In the genomic region with DNA sequence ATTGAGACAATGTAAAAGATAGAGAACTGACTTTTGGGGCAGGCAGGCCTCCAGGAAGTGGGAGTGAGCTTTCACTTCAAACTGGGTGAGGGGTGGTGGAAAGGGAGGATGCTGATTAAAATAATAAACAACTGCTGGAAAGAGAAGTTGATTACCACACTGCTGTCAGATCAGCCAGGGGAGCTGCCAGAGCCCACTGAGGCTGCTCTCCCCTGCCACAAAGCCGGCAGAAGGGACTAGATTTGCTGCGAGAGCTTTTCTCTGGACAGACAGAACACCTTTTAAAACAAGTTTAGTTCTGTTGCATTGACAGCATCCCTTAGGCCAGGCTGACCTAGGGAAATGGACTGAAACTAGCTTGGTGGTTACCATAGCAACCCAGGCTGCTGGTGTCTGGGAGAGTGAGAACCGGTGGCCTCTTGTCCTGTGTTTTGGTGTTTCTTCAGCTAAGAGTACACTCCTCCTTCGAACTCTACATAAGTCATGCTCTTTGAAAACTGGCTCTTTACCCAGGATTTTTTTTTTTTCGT, we compare ENCODE assay signal across 8 cellular contexts.
DNase-seq lines count a peak whose midpoint lies in the region; ATAC-seq and TF ChIP-seq lines count a peak whose summit lies in the region.

No MANE protein-coding gene starts in this region.

- no peaks in the 10 kb centered on the region for H3K9me3 Mint-ChIP-seq in Caco-2 (ENCODE audit: unreplicated experiment)
- H3K9me3 Mint-ChIP-seq in activated T-helper 1 cell treated with anti-CD3 and anti-CD28 coated beads, Interleukin-12 subunit alpha, Interleukin-12 subunit beta, Interleukin-2, Interleukin-4 antibody, amounts not matched to agents 30 ng/mL and 10 ng/mL and 1 ng/mL, durations not matched to agents 14 hours and 24 hours and 36 hours = no peaks in the 10 kb centered on the region

- peaks cover 41% of the 10 kb centered on the region for H3K4me1 Mint-ChIP-seq in Caco-2 (ENCODE audit: low read depth, unreplicated experiment)
- peaks cover 37% of the 10 kb centered on the region for H3K4me1 Mint-ChIP-seq in activated T-helper 1 cell treated with anti-CD3 and anti-CD28 coated beads, Interleukin-12 subunit alpha, Interleukin-12 subunit beta, Interleukin-2, Interleukin-4 antibody, amounts not matched to agents 30 ng/mL and 10 ng/mL and 1 ng/mL, durations not matched to agents 14 hours and 24 hours and 36 hours (ENCODE audit: low read depth)

- H3K9ac ChIP-seq in subcutaneous abdominal adipose tissue (ENCODE audit: low read length in 5 of 5) = no peak overlapping the region

- peaks cover 26% of the 10 kb centered on the region for H3K36me3 Mint-ChIP-seq in Caco-2 (ENCODE audit: insufficient read depth, unreplicated experiment)
- no peaks in the 10 kb centered on the region for H3K36me3 Mint-ChIP-seq in activated T-helper 1 cell treated with anti-CD3 and anti-CD28 coated beads, Interleukin-12 subunit alpha, Interleukin-12 subunit beta, Interleukin-2, Interleukin-4 antibody, amounts not matched to agents 30 ng/mL and 10 ng/mL and 1 ng/mL, durations not matched to agents 14 hours and 24 hours and 36 hours (ENCODE audit: low read depth)

- no peaks in the 10 kb centered on the region for H3K36me3 ChIP-seq in Caco-2 (ENCODE audit: control insufficient read depth, insufficient read depth, low read length)
- H3K36me3 ChIP-seq in subcutaneous abdominal adipose tissue (ENCODE audit: control insufficient read depth in 5 of 5, insufficient read depth in 5 of 5, low read length in 5 of 5) = no peaks in the 10 kb centered on the region

- no peaks in the 10 kb centered on the region for H3K9me3 ChIP-seq in Caco-2
- no peaks in the 10 kb centered on the region for H3K9me3 ChIP-seq in subcutaneous abdominal adipose tissue (ENCODE audit: control insufficient read depth in 5 of 5, low read length in 5 of 5)

- peak overlapping the region; percentile 79 for H3K27ac Mint-ChIP-seq in Caco-2 (ENCODE audit: unreplicated experiment)
- peak overlapping the region; percentile 69 for H3K27ac Mint-ChIP-seq in activated T-helper 1 cell treated with anti-CD3 and anti-CD28 coated beads, Interleukin-12 subunit alpha, Interleukin-12 subunit beta, Interleukin-2, Interleukin-4 antibody, amounts not matched to agents 30 ng/mL and 10 ng/mL and 1 ng/mL, durations not matched to agents 14 hours and 24 hours and 36 hours

- H3K4me1 ChIP-seq in Caco-2 (peaks cover 67% of the 10 kb centered on the region), subcutaneous abdominal adipose tissue (ENCODE audit: control insufficient read depth in 5 of 5, insufficient read depth in 5 of 5, low read length in 5 of 5) (peaks cover 4 to 16% (median 15%) of the 10 kb centered on the region in 5 donors)

- BruUV-seq in Caco-2 (replicated peaks; lab: Mats Ljungman, UMichigan) = no TSS peak

- intact Hi-C loops in Caco-2 (cut with micrococcal nuclease; ENCODE audit: unreplicated experiment) = no loop called here
- intact Hi-C loops in activated T-helper 1 cell treated with anti-CD3 and anti-CD28 coated beads, Interleukin-12 subunit alpha, Interleukin-12 subunit beta, Interleukin-2, Interleukin-4 antibody, amounts not matched to agents 30 ng/mL and 10 ng/mL and 1 ng/mL, durations not matched to agents 14 hours and 24 hours and 36 hours (cut with micrococcal nuclease) = loop anchor here (5.0 kb wide), 2 partner anchors 63 to 358 kb away; no protein-coding TSS in a partner anchor

- POLR2A ChIA-PET in Caco-2 (lab: Charles Lee) = no interaction called here

- DNase-seq in Caco-2 (peak; percentile 21 to 39), HT-29 (ENCODE audit: low spot score) (peak; percentile 49), iPS-NIHi7 (ENCODE audit: extremely low spot score) (peak; percentile 58), HK-2 (ENCODE audit: unreplicated experiment) (no peak)
- peak; percentile 3 for DNase-seq in activated T-helper 1 cell treated with anti-CD3 and anti-CD28 coated beads, Interleukin-12 subunit alpha, Interleukin-12 subunit beta, Interleukin-2, Interleukin-4 antibody, amounts not matched to agents 30 ng/mL and 10 ng/mL and 1 ng/mL, durations not matched to agents 14 hours and 24 hours and 36 hours (ENCODE audit: low spot score)
- DNase-seq in stimulated activated naive CD4-positive, alpha-beta T cell (lab: John Stamatoyannopoulos, UW) = no peak

- TF ChIP-seq CTCF in Caco-2 (IDR thresholded peaks at IDR 0.05; ENCODE audit: insufficient read depth in 1 of 2, low read depth in 1 of 2, low read length in 1 of 2, severe bottlenecking in 1 of 2, unreplicated experiment in 1 of 2) = no peak

- H3K27me3 Mint-ChIP-seq in Caco-2 (ENCODE audit: insufficient read depth, unreplicated experiment) = no peaks in the 10 kb centered on the region
- H3K27me3 Mint-ChIP-seq in activated T-helper 1 cell treated with anti-CD3 and anti-CD28 coated beads, Interleukin-12 subunit alpha, Interleukin-12 subunit beta, Interleukin-2, Interleukin-4 antibody, amounts not matched to agents 30 ng/mL and 10 ng/mL and 1 ng/mL, durations not matched to agents 14 hours and 24 hours and 36 hours (ENCODE audit: insufficient read depth) = no peaks in the 10 kb centered on the region

- no peak overlapping the region for H3K4me3 ChIP-seq in Caco-2 (ENCODE audit: low read depth, low read length)
- no peak overlapping the region for H3K4me3 ChIP-seq in subcutaneous abdominal adipose tissue (ENCODE audit: low read depth in 1 of 5, low read length in 5 of 5)

- H3K27ac ChIP-seq in subcutaneous abdominal adipose tissue (ENCODE audit: low read depth, low read length) = peak overlapping the region; percentile 69

- no peak overlapping the region for H3K4me3 Mint-ChIP-seq in Caco-2 (ENCODE audit: unreplicated experiment)
- peak overlapping the region; percentile 15 for H3K4me3 Mint-ChIP-seq in activated T-helper 1 cell treated with anti-CD3 and anti-CD28 coated beads, Interleukin-12 subunit alpha, Interleukin-12 subunit beta, Interleukin-2, Interleukin-4 antibody, amounts not matched to agents 30 ng/mL and 10 ng/mL and 1 ng/mL, durations not matched to agents 14 hours and 24 hours and 36 hours

- no peaks in the 10 kb centered on the region for H3K27me3 ChIP-seq in Caco-2 (replicated peaks; ENCODE audit: control insufficient read depth, insufficient read depth, low read length)
- H3K27me3 ChIP-seq in subcutaneous abdominal adipose tissue (ENCODE audit: control insufficient read depth in 5 of 5, insufficient read depth in 4 of 5, low read length in 5 of 5) = no peaks in the 10 kb centered on the region

- ATAC-seq in GM19397 (IDR thresholded peaks at IDR 0.05; ENCODE audit: unreplicated experiment) = peak; percentile 78

- CTCF ChIA-PET in Caco-2 (lab: Charles Lee) = interaction anchor here (0.7 kb wide), 1 partner anchor 518 kb away, joined by 3 read pairs; no protein-coding TSS in a partner anchor

Comparison
In these comparisons a context has a peak if more than half of its experiments do, and no peak if none do; other contexts are left out.
1. DNase-seq: peak in Caco-2 (2 of 2), HT-29 (single experiment), activated T-helper 1 cell treated with anti-CD3 and anti-CD28 coated beads, Interleukin-12 subunit alpha, Interleukin-12 subunit beta, Interleukin-2, Interleukin-4 antibody, amounts not matched to agents 30 ng/mL and 10 ng/mL and 1 ng/mL, durations not matched to agents 14 hours and 24 hours and 36 hours (single experiment) and iPS-NIHi7 (single experiment); none in stimulated activated naive CD4-positive, alpha-beta T cell (0 of 6) and HK-2 (single experiment).